1 cellular context compared by ENCODE assay signal in the genomic region with DNA sequence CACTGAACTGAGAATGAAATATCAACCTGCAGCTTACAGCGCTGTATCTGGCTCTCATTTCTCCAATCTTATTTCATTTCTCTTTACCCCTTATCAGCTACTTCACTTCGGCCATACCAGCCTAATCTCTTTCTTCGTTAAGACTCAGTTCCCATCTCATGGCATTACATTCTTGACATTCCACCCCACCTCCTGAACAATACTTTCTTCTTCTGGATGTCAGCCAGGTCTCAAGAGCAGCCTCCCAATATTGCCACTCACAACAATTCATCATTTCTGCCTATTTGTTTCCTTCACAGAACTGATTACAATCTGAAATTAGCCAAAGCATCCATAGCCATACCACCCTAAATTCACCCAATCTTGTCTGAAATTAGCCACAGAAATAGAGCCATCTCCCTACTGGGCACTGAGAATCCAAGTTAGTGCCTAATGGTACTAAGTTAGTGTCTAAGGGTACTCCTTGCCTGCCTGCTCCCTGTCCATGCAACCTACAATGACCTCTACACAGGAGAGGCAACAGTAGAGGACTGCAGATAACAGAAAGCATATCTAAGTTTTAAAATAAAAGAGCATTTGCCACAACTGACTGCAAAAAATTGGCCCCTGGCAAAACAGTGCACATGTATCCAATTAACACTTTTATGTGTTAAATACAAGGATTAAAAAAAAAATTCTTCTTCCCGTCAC.
TF ChIP-seq lines count a peak whose summit lies in the region.

No MANE protein-coding gene starts in this region.

TF ChIP-seq in IMR-90, 13 proteins besides CTCF, POLR2A, EP300 and RAD21:
- TF ChIP-seq USF2 (IDR thresholded peaks at IDR 0.05; ENCODE audit: low read depth, low read length): no peak
- TF ChIP-seq RCOR1 (IDR thresholded peaks at IDR 0.05; ENCODE audit: insufficient replicate concordance, low read length): no peak
- no peak for TF ChIP-seq CEBPB (IDR thresholded peaks at IDR 0.05; ENCODE audit: low read depth, low read length)
- no peak for TF ChIP-seq SMC3 (IDR thresholded peaks at IDR 0.05; ENCODE audit: low read depth, low read length)
- no peak for TF ChIP-seq FOS (IDR thresholded peaks at IDR 0.05; ENCODE audit: low read depth, low read length)
- no peak for TF ChIP-seq BHLHE40 (IDR thresholded peaks at IDR 0.05; ENCODE audit: low read depth, low read length)
- TF ChIP-seq RFX5 (IDR thresholded peaks at IDR 0.05; ENCODE audit: low read depth, low read length): no peak
- no peak for TF ChIP-seq MAZ (IDR thresholded peaks at IDR 0.05; ENCODE audit: borderline replicate concordance, low read depth, low read length)
- TF ChIP-seq MAFK (IDR thresholded peaks at IDR 0.05; ENCODE audit: low read depth, low read length): no peak
- no peak for TF ChIP-seq NFE2L2 (IDR thresholded peaks at IDR 0.05; ENCODE audit: low read depth, low read length)
- TF ChIP-seq CHD1 (IDR thresholded peaks at IDR 0.05; ENCODE audit: low read depth, low read length): no peak
- no peak for TF ChIP-seq ELK1 (IDR thresholded peaks at IDR 0.05; ENCODE audit: borderline replicate concordance, low read depth, low read length)
